ENCODE assay signal across 13 cellular contexts in the genomic region with DNA sequence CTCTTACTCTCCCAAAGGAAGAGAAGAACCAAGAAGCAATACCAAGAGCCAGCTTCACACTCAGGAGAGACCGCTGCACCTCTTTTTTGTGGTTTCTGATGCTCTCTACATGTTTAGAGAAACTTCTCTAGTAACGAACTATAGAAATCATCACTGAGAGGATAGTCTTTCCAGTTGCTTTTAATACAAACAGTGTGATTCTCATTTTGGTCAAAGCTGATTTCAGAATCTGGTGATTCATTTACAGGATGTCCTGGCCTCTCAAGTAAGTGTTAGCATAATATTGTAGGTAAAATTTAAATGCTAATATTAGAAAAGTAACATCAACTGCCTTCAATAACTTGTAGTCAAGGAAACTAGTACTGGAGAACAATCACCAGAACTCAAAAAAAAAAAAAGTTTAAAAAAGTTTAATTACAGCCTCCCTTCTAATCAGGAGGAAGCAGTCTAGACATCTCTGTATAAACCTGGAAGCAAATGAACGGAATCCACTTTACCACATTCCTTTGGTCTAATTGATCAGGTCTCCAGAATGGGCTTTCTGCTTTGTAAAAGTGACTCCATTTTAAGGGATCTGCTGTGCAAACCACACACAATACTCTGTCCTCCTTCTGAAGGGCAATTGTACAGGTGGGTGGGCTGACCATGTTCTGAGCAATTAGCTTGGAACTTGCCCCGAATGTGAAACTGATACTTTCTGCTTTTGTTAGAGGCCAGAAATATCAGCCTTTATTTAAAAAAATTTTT. TPM values are rescaled to one million over a fixed set of nuclear protein-coding genes. Genes with fewer than 3 reads are reported as not detected.
A peak's percentile ranks its signal among the peaks of the same experiment; 100 is the strongest.
DNase-seq lines count a peak whose midpoint lies in the region; ATAC-seq and TF ChIP-seq lines count a peak whose summit lies in the region.
"Had no signal": no experiment of that assay in that cellular context is flagged by ENCODE, and none has a peak within 500 bp of the region (broad histone marks: within the 10 kb centered on the region; RNA-seq: fewer than 3 reads in every experiment).

No MANE protein-coding gene starts in this region.

- no peak for TF ChIP-seq CTCF in foreskin fibroblast (IDR thresholded peaks at IDR 0.05; ENCODE audit: low read depth, low read length)

- H3K27ac Mint-ChIP-seq in effector memory CD8-positive, alpha-beta T cell, result no peak overlapping the region
- no peak overlapping the region for H3K27ac Mint-ChIP-seq in activated T-helper 17 cell treated with anti-CD3 and anti-CD28 coated beads, Interleukin-2, amount 50 U/mL, for 72 hours
- H3K27ac Mint-ChIP-seq: activated T-helper 1 cell treated with anti-CD3 and anti-CD28 coated beads, Interleukin-12 subunit alpha, Interleukin-12 subunit beta, Interleukin-2, Interleukin-4 antibody, amounts not matched to agents 30 ng/mL and 10 ng/mL and 1 ng/mL, durations not matched to agents 14 hours and 24 hours and 36 hours; dendritic cell treated with granulocyte-macrophage colony-stimulating factor and Interleukin-4, amounts not matched to agents 40 ng/mL and 50 ng/mL, for 4 days had no signal

- H3K4me1 ChIP-seq in GM23248 (ENCODE audit: insufficient read depth) (peaks cover 68% of the 10 kb centered on the region), adipocyte (ENCODE audit: control insufficient read depth, insufficient read depth, low read length) (peaks cover 58% of the 10 kb centered on the region)

- no peak overlapping the region for H2AFZ ChIP-seq in GM23248

- H3K27ac ChIP-seq in GM23248, result peak overlapping the region; percentile 19

- no peaks in the 10 kb centered on the region for H3K27me3 ChIP-seq in GM23248 (replicated peaks; ENCODE audit: insufficient read depth)
- H3K27me3 ChIP-seq in adipocyte (replicated peaks; ENCODE audit: control insufficient read depth, insufficient read depth, low read length), result no peaks in the 10 kb centered on the region

- peak overlapping the region; percentile 52 for H3K4me2 ChIP-seq in GM23248 (ENCODE audit: unreplicated experiment)

- H4K20me1 ChIP-seq in GM23248 (ENCODE audit: insufficient read depth), result no peaks in the 10 kb centered on the region

- no peaks in the 10 kb centered on the region for H3K9me3 ChIP-seq in GM23248 (ENCODE audit: low read depth)
- H3K9me3 ChIP-seq in adipocyte (ENCODE audit: control insufficient read depth, low read length), result no peaks in the 10 kb centered on the region

- H3K9me2 ChIP-seq in GM23248 (ENCODE audit: insufficient read depth), result no peaks in the 10 kb centered on the region

- DNase-seq in GM23248 (peak; percentile 45), adipocyte (ENCODE audit: low read depth) (no peak), foreskin fibroblast (peak in 1 of 2 donors; percentile 47), skeletal muscle cell (ENCODE audit: low read depth) (no peak), DMS53 treated with DMSO at 0.1 percent for 48 hours (lab: John Stamatoyannopoulos, UW; ENCODE audit: unreplicated experiment) (no peak)
- DNase-seq in effector memory CD8-positive, alpha-beta T cell, result no peak
- DNase-seq: DMS153, H7 had no signal

- peaks cover 17% of the 10 kb centered on the region for H3K36me3 ChIP-seq in GM23248 (ENCODE audit: low read depth)
- peaks cover 41% of the 10 kb centered on the region for H3K36me3 ChIP-seq in adipocyte (ENCODE audit: control insufficient read depth, insufficient read depth, low read length, severe bottlenecking)

- WGBS in GM23248 (ENCODE audit: low coverage in 1 of 2, low lambda C conversion rate in 2 of 2, missing lambda C conversion rate in 2 of 2), 2 experiments, result 64% methylated on average over 4 of the region's 4 CpGs

- H3K4me3 ChIP-seq in GM23248 (peak overlapping the region; percentile 98), adipocyte (ENCODE audit: low read length) (peak overlapping the region; percentile 94), foreskin fibroblast (ENCODE audit: low read depth in 1 of 2, low read length in 2 of 2) (peak overlapping the region; percentile 91 to 92), skeletal muscle cell (ENCODE audit: low read depth, low read length) (peak overlapping the region; percentile 93)

- in situ Hi-C loops in GM23248 (cut with MboI), result no loop called here

- H3K4me3 Mint-ChIP-seq in effector memory CD8-positive, alpha-beta T cell, result no peak overlapping the region
- H3K4me3 Mint-ChIP-seq in activated T-helper 17 cell treated with anti-CD3 and anti-CD28 coated beads, Interleukin-2, amount 50 U/mL, for 72 hours, result no peak overlapping the region
- H3K4me3 Mint-ChIP-seq: dendritic cell treated with granulocyte-macrophage colony-stimulating factor and Interleukin-4, amounts not matched to agents 40 ng/mL and 50 ng/mL, for 4 days had no signal

- no peak for ATAC-seq in effector memory CD8-positive, alpha-beta T cell (replicated peaks)
- ATAC-seq in activated T-helper 17 cell treated with anti-CD3 and anti-CD28 coated beads, Interleukin-2, amount 50 U/mL, for 72 hours (replicated peaks), result no peak
- ATAC-seq in HG03460 (IDR thresholded peaks at IDR 0.05; ENCODE audit: unreplicated experiment), result no peak
- ATAC-seq: sciatic nerve had no signal

- no peaks in the 10 kb centered on the region for H3K9me3 Mint-ChIP-seq in effector memory CD8-positive, alpha-beta T cell
- no peaks in the 10 kb centered on the region for H3K9me3 Mint-ChIP-seq in activated T-helper 17 cell treated with anti-CD3 and anti-CD28 coated beads, Interleukin-2, amount 50 U/mL, for 72 hours
- H3K9me3 Mint-ChIP-seq: activated T-helper 1 cell treated with anti-CD3 and anti-CD28 coated beads, Interleukin-12 subunit alpha, Interleukin-12 subunit beta, Interleukin-2, Interleukin-4 antibody, amounts not matched to agents 30 ng/mL and 10 ng/mL and 1 ng/mL, durations not matched to agents 14 hours and 24 hours and 36 hours; dendritic cell treated with granulocyte-macrophage colony-stimulating factor and Interleukin-4, amounts not matched to agents 40 ng/mL and 50 ng/mL, for 4 days had no signal

- H3K36me3 Mint-ChIP-seq in effector memory CD8-positive, alpha-beta T cell (ENCODE audit: insufficient read depth), result no peaks in the 10 kb centered on the region
- no peaks in the 10 kb centered on the region for H3K36me3 Mint-ChIP-seq in activated T-helper 17 cell treated with anti-CD3 and anti-CD28 coated beads, Interleukin-2, amount 50 U/mL, for 72 hours (ENCODE audit: low read depth)

- H3K4me1 Mint-ChIP-seq in effector memory CD8-positive, alpha-beta T cell (ENCODE audit: low read depth in 2 of 2), result peaks cover 8 to 10% of the 10 kb centered on the region in 2 donors
- H3K4me1 Mint-ChIP-seq in activated T-helper 17 cell treated with anti-CD3 and anti-CD28 coated beads, Interleukin-2, amount 50 U/mL, for 72 hours, result peaks cover 5% of the 10 kb centered on the region

- peaks cover 75% of the 10 kb centered on the region for H3F3A ChIP-seq in GM23248 (ENCODE audit: insufficient read depth)

- H3K27me3 Mint-ChIP-seq in effector memory CD8-positive, alpha-beta T cell, result peaks cover 52 to 78% of the 10 kb centered on the region in 2 donors
- peaks cover 36% of the 10 kb centered on the region for H3K27me3 Mint-ChIP-seq in activated T-helper 17 cell treated with anti-CD3 and anti-CD28 coated beads, Interleukin-2, amount 50 U/mL, for 72 hours

- peaks cover 30% of the 10 kb centered on the region for H3K79me2 ChIP-seq in GM23248 (ENCODE audit: insufficient read depth)

- H3K9ac ChIP-seq in GM23248 (0 out of 2 replicates have a peak overlapping the region, but pooled peaks have one; percentile 10), adipocyte (ENCODE audit: low read length) (peak overlapping the region; percentile 96)

RNA-seq across cellular contexts. Expression of gene LAMB1, which starts 3.0 kb away (rescaled TPM):
- total RNA-seq in GM23248 (2014; rRNA removed; shearing (Covaris generic)), result 135 and 166 TPM in 2 replicates
- polyA plus RNA-seq in GM23248 (2016; fragmentation: Nextera tagmentation; extraction: Ambion mirVana), result 107 and 108 TPM in 2 replicates
- not detected for total RNA-seq in activated T-helper 17 cell treated with anti-CD3 and anti-CD28 coated beads, Interleukin-2, amount 50 U/mL, for 72 hours
- total RNA-seq: activated T-helper 1 cell treated with anti-CD3 and anti-CD28 coated beads, Interleukin-12 subunit alpha, Interleukin-12 subunit beta, Interleukin-2, Interleukin-4 antibody, amounts not matched to agents 30 ng/mL and 10 ng/mL and 1 ng/mL, durations not matched to agents 14 hours and 24 hours and 36 hours had no signal

Comparison
In these comparisons a context has a peak if more than half of its experiments do, and no peak if none do; other contexts are left out.
1. RNA of gene LAMB1, which starts 3.0 kb away (total RNA-seq): 135 to 166 TPM in GM23248; not detected in activated T-helper 17 cell treated with anti-CD3 and anti-CD28 coated beads, Interleukin-2, amount 50 U/mL, for 72 hours; every median in the first group is over 100 times any median in the second.
2. Peak in every context shown above with its lines, with median percentiles within 50 percentile points of each other: H3K4me3 ChIP-seq.